8 cellular contexts compared by ENCODE assay signal in genomic region chr19:29176981-29177754, GRCh38.
"Had no signal": no experiment of that assay in that cellular context is flagged by ENCODE, and none has a peak within 500 bp of the region (broad histone marks: within the 10 kb centered on the region; RNA-seq: fewer than 3 reads in every experiment).

No MANE protein-coding gene starts in this region.

- H3K4me2 ChIP-seq: GM23338 had no signal

- ATAC-seq: GM23338 had no signal

- DNase-seq: H9, HCEC 1CT, HFFc6, KG1 had no signal

- H3K4me3 ChIP-seq: GM23338 had no signal

- FAIRE-seq: H1, H54, HTR-8/SVneo had no signal

- H2AFZ ChIP-seq: GM23338 had no signal
